Comparison of ENCODE assay signal across 8 cellular contexts in the genomic region with DNA sequence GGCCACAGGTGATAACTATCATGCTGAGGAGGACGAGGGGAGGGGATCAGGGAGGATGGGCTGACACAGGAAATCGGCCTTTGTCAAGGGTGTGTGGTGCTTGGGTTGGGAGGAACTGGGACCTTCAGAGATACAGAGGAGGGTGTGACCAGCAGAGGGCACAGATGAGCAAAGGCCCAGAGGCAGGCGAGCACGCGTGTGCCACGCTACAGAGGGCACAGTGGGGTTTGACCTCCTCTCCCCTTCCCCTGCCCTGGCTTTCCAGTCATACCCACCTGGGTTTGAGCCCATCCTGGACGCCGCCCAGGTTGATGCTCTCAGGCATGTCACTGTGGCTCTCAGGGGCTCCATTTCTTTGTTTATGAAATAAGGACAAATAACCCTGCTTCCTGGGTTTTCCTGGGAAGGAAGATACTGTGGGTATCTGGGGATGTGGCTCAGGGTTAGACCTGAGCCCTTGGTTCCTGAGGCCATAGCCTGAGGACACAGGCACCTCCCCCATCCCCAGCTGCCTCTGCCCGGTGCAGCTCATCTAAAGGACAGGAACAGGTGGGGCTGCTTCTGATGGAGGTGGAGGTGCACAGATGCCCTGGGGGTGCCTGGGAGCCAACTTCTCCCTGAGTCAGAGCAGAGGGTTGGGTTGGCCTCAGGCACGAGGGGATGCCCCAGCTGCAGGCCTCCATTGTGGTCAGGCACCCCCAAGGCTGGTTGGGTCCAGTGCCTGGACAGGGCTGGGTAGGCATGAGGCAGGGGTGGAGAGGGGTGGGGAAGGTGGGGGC. TPM values are rescaled to one million over a fixed set of nuclear protein-coding genes. Genes with fewer than 3 reads are reported as not detected.
DNase-seq lines count a peak whose midpoint lies in the region; ATAC-seq and TF ChIP-seq lines count a peak whose summit lies in the region.

No MANE protein-coding gene starts in this region.

- peak; percentile 67 for ATAC-seq in HG02885 (IDR thresholded peaks at IDR 0.05; ENCODE audit: poor library complexity, unreplicated experiment)
- ATAC-seq in naive thymus-derived CD8-positive, alpha-beta T cell, result peak; percentile 78 to 88
- peak; percentile 83 for ATAC-seq in stimulated activated naive CD8-positive, alpha-beta T cell treated with anti-CD3 and anti-CD28 coated beads, Interleukin-15, Interleukin-2, amounts not matched to agents 100 U/mL and 50 U/mL, for 24 hours

- POLR2A ChIA-PET in naive thymus-derived CD8-positive, alpha-beta T cell (lab: Charles Lee), result interaction anchor here (0.7 to 1.0 kb wide), 3 partner anchors 69 to 126 kb away, joined by 3 read pairs; a partner anchor contains a TSS

- H3K36me3 Mint-ChIP-seq in naive thymus-derived CD8-positive, alpha-beta T cell, result no peaks in the 10 kb centered on the region

- H3K27ac Mint-ChIP-seq in naive thymus-derived CD8-positive, alpha-beta T cell, result peak overlapping the region in 9 of 10 donors; percentile 1 to 76 (median 38)

- no peaks in the 10 kb centered on the region for H3K9me3 Mint-ChIP-seq in naive thymus-derived CD8-positive, alpha-beta T cell

- no peak for TF ChIP-seq POLR2A in erythroblast (IDR thresholded peaks at IDR 0.05; ENCODE audit: low read length)

- peaks cover 0 to 1% (median 0%) of the 10 kb centered on the region in 5 donors for H3K27me3 Mint-ChIP-seq in naive thymus-derived CD8-positive, alpha-beta T cell

- peak; percentile 44 for DNase-seq in NCI-H1436 (lab: John Stamatoyannopoulos, UW)
- DNase-seq in NCI-H1436 treated with DMSO at 0.1 percent for 48 hours (lab: John Stamatoyannopoulos, UW), result no peak
- peak; percentile 71 for DNase-seq in NOMO-1 treated with dmso at 0.1 percent for 144 hours (lab: John Stamatoyannopoulos, UW; ENCODE audit: unreplicated experiment)
- DNase-seq in activated CD8-positive, alpha-beta memory T cell treated with anti-CD3 and anti-CD28 coated beads, Interleukin-2, amount 50 U/mL, for 24 hours (ENCODE audit: extremely low read depth), result peak; percentile 55
- DNase-seq in erythroblast (lab: John Stamatoyannopoulos, UW), result peak; percentile 59 to 76
- DNase-seq in naive thymus-derived CD8-positive, alpha-beta T cell, result peak; percentile 45 to 87 (median 70)
- DNase-seq in stimulated activated naive CD8-positive, alpha-beta T cell treated with anti-CD3 and anti-CD28 coated beads, Interleukin-15, Interleukin-2, amounts not matched to agents 100 U/mL and 50 U/mL, for 24 hours, result peak; percentile 87

- peaks cover 17 to 39% (median 34%) of the 10 kb centered on the region in 4 donors for H3K4me1 Mint-ChIP-seq in naive thymus-derived CD8-positive, alpha-beta T cell

- H3K4me3 Mint-ChIP-seq in naive thymus-derived CD8-positive, alpha-beta T cell, result peak overlapping the region in 5 of 10 donors; percentile 30 to 71 (median 47)

RNA-seq across cellular contexts. Expression of a gene that starts 51.8 kb away (rescaled TPM):
- not detected for total RNA-seq in naive thymus-derived CD8-positive, alpha-beta T cell
- not detected for polyA plus RNA-seq in naive thymus-derived CD8-positive, alpha-beta T cell
